ENCODE assay signal across 16 cellular contexts in genomic region chr2:134108124-134108523, GRCh38.
"Had no signal": no experiment of that assay in that cellular context is flagged by ENCODE, and none has a peak within 500 bp of the region (broad histone marks: within the 10 kb centered on the region; RNA-seq: fewer than 3 reads in every experiment).

No MANE protein-coding gene starts in this region.

- DNase-seq: activated CD4-positive, alpha-beta T cell treated with anti-CD3 and anti-CD28 coated beads for 1 hour; activated CD4-positive, alpha-beta T cell treated with anti-CD3 and anti-CD28 coated beads, Interleukin-2, amount 50 U/mL, for 4 hours; activated naive CD4-positive, alpha-beta T cell treated with anti-CD3 and anti-CD28 coated beads, Interleukin-2, amount 10 ng/mL, durations not matched to agents 7 days and 5 days; endodermal cell; immature natural killer cell; mesenchymal stem cell; naive thymus-derived CD8-positive, alpha-beta T cell; stimulated activated CD4-positive, alpha-beta T cell treated with anti-CD3 and anti-CD28 coated beads, Interleukin-4, amount 100 ng/mL, for 24 hours; stimulated activated naive CD4-positive, alpha-beta T cell; T-helper 9 cell; uterus had no signal

- H3K4me3 ChIP-seq: ascending aorta, breast epithelium, skin epidermis, tibial artery, uterus had no signal

- H3K27me3 ChIP-seq: ascending aorta, breast epithelium, tibial artery, uterus had no signal

- H3K36me3 ChIP-seq: ascending aorta, breast epithelium, tibial artery, uterus had no signal

- ATAC-seq: activated T-helper 17 cell treated with anti-CD3 and anti-CD28 coated beads, Interleukin-2, amount 50 U/mL, for 72 hours; naive thymus-derived CD8-positive, alpha-beta T cell had no signal

- H3K9me3 ChIP-seq: ascending aorta had no signal

- H3K4me1 ChIP-seq: ascending aorta, breast epithelium, tibial artery, uterus had no signal

- H3K27ac ChIP-seq: ascending aorta, breast epithelium, skin epidermis, tibial artery, uterus had no signal
